ENCODE assay signal across 8 cellular contexts in genomic region chr12:32455607-32456063, GRCh38. TPM values are rescaled to one million over a fixed set of nuclear protein-coding genes. Genes with fewer than 3 reads are reported as not detected.
A peak's percentile ranks its signal among the peaks of the same experiment; 100 is the strongest.
DNase-seq lines count a peak whose midpoint lies in the region; ATAC-seq and TF ChIP-seq lines count a peak whose summit lies in the region.

No MANE protein-coding gene starts in this region.

- DNase-seq in AG10803 (ENCODE audit: low read depth), result peak; percentile 76
- DNase-seq in M059J (ENCODE audit: low read depth), result peak; percentile 70
- DNase-seq in SIG-M5 treated with dmso at 0.1 percent for 504 hours (lab: John Stamatoyannopoulos, UW; ENCODE audit: unreplicated experiment), result peak; percentile 84
- peak; percentile 75 for DNase-seq in epithelial cell of esophagus (ENCODE audit: low read depth)
- peak; percentile 84 for DNase-seq in myocyte (ENCODE audit: low read depth)
- no peak for DNase-seq in NK-92 treated with Interleukin-12 subunit alpha and Interleukin-12 subunit beta, amount 100 ng/mL, for 24 hours (lab: John Stamatoyannopoulos, UW)

- TF ChIP-seq CTCF in AG10803 (conservative IDR thresholded peaks at IDR 0.05; ENCODE audit: low read length) (peak; percentile 75), epithelial cell of esophagus (IDR thresholded peaks at IDR 0.05; ENCODE audit: insufficient read depth, low read depth, low read length, missing control alignments) (peak; percentile 55)

- H3K4me3 ChIP-seq in AG10803 (ENCODE audit: low read length) (peak overlapping the region; percentile 10), epithelial cell of esophagus (ENCODE audit: low read length) (no peak overlapping the region)

- ATAC-seq in GM18498 (IDR thresholded peaks at IDR 0.05; ENCODE audit: unreplicated experiment), result peak; percentile 51
- no peak for ATAC-seq in HG03025 (IDR thresholded peaks at IDR 0.05; ENCODE audit: low FRiP score, unreplicated experiment)

RNA-seq across cellular contexts. Expression of gene FGD4, which starts 56.3 kb away (rescaled TPM):
- total RNA-seq in M059J (2014; rRNA removed; shearing (Covaris generic)), result 0.59 and 3.0 TPM in 2 replicates
- 9.5 and 16.2 TPM in 2 replicates for total RNA-seq in myocyte
- 1.3 TPM for polyA plus RNA-seq in myocyte (2012)
